In genomic region chr2:113889471-113890252, GRCh38 we compare ENCODE assay signal across 1 cellular context.
TF ChIP-seq lines count a peak whose summit lies in the region.

Gene ACTR3 (plus strand): TSS chr2:113890089. CDS start chr2:113890280, 191 bp downstream.

TF ChIP-seq in IMR-90, 13 proteins besides CTCF, POLR2A, EP300 and RAD21:
- TF ChIP-seq ELK1 (IDR thresholded peaks at IDR 0.05; ENCODE audit: borderline replicate concordance, low read depth, low read length) (no peak), USF2 (IDR thresholded peaks at IDR 0.05; ENCODE audit: low read depth, low read length) (no peak), BHLHE40 (IDR thresholded peaks at IDR 0.05; ENCODE audit: low read depth, low read length) (0 out of 2 replicates have a peak, but pooled peaks have one; percentile 20), RFX5 (IDR thresholded peaks at IDR 0.05; ENCODE audit: low read depth, low read length) (no peak), CEBPB (IDR thresholded peaks at IDR 0.05; ENCODE audit: low read depth, low read length) (no peak), RCOR1 (IDR thresholded peaks at IDR 0.05; ENCODE audit: insufficient replicate concordance, low read length) (peak; percentile 20), MAZ (IDR thresholded peaks at IDR 0.05; ENCODE audit: borderline replicate concordance, low read depth, low read length) (peak; percentile 100), NFE2L2 (IDR thresholded peaks at IDR 0.05; ENCODE audit: low read depth, low read length) (no peak), MXI1 (IDR thresholded peaks at IDR 0.05; ENCODE audit: borderline replicate concordance, low read depth, low read length) (peak; percentile 71), MAFK (IDR thresholded peaks at IDR 0.05; ENCODE audit: low read depth, low read length) (no peak), CHD1 (IDR thresholded peaks at IDR 0.05; ENCODE audit: low read depth, low read length) (peak; percentile 91; the same call in 1 of the 2 replicates), FOS (IDR thresholded peaks at IDR 0.05; ENCODE audit: low read depth, low read length) (no peak), SMC3 (IDR thresholded peaks at IDR 0.05; ENCODE audit: low read depth, low read length) (peak; percentile 21; the same call in 1 of the 2 replicates)
TF ChIP-seq in IMR-90: peak in this region for 6.
